In genomic region chr2:86015006-86015405, GRCh38 we compare ENCODE assay signal across 21 cellular contexts.
"Had no signal": no experiment of that assay in that cellular context is flagged by ENCODE, and none has a peak within 500 bp of the region (broad histone marks: within the 10 kb centered on the region; RNA-seq: fewer than 3 reads in every experiment).

No MANE protein-coding gene starts in this region.

- H3K27me3 ChIP-seq: right atrium auricular region, stomach had no signal

- ATAC-seq: activated CD8-positive, alpha-beta memory T cell treated with anti-CD3 and anti-CD28 coated beads, Interleukin-2, amount 10 ng/mL, durations not matched to agents 7 days and 5 days; activated T-cell treated with anti-CD3 and anti-CD28 coated beads, Interleukin-2, amount 50 U/mL, for 4 hours had no signal

- H3K27ac Mint-ChIP-seq: activated CD8-positive, alpha-beta memory T cell treated with anti-CD3 and anti-CD28 coated beads, Interleukin-2, amount 10 ng/mL, durations not matched to agents 7 days and 5 days; activated naive CD8-positive, alpha-beta T cell treated with anti-CD3 and anti-CD28 coated beads, Interleukin-2, amount 10 ng/mL, durations not matched to agents 7 days and 5 days; nephron; progenitor cell of endocrine pancreas had no signal

- H3K27me3 Mint-ChIP-seq: activated CD8-positive, alpha-beta memory T cell treated with anti-CD3 and anti-CD28 coated beads, Interleukin-2, amount 10 ng/mL, durations not matched to agents 7 days and 5 days; activated naive CD8-positive, alpha-beta T cell treated with anti-CD3 and anti-CD28 coated beads, Interleukin-2, amount 10 ng/mL, durations not matched to agents 7 days and 5 days; central memory CD8-positive, alpha-beta T cell; progenitor cell of endocrine pancreas had no signal

- H3K9me3 ChIP-seq: thoracic aorta had no signal

- H3K36me3 ChIP-seq: right atrium auricular region, stomach, thoracic aorta had no signal

- H3K27ac ChIP-seq: right atrium auricular region, stomach, thoracic aorta had no signal

- H3K4me3 Mint-ChIP-seq: activated CD8-positive, alpha-beta memory T cell treated with anti-CD3 and anti-CD28 coated beads, Interleukin-2, amount 10 ng/mL, durations not matched to agents 7 days and 5 days; activated naive CD8-positive, alpha-beta T cell treated with anti-CD3 and anti-CD28 coated beads, Interleukin-2, amount 10 ng/mL, durations not matched to agents 7 days and 5 days; activated T-cell treated with anti-CD3 and anti-CD28 coated beads, Interleukin-2, amount 50 U/mL, for 4 hours; brain; central memory CD8-positive, alpha-beta T cell; immature natural killer cell; nephron had no signal

- H3K4me3 ChIP-seq: right atrium auricular region, stomach, thoracic aorta had no signal

- DNase-seq: activated CD4-positive, alpha-beta T cell treated with anti-CD3 and anti-CD28 coated beads, Interleukin-2, amount 50 U/mL, for 4 hours; activated CD4-positive, CD25-positive, alpha-beta regulatory T cell; activated CD8-positive, alpha-beta memory T cell treated with anti-CD3 and anti-CD28 coated beads, Interleukin-2, amount 10 ng/mL, durations not matched to agents 7 days and 5 days; activated gamma-delta T cell treated with Interleukin-2 at 50 U/mL for 16 hours; activated naive CD8-positive, alpha-beta T cell treated with anti-CD3 and anti-CD28 coated beads, Interleukin-2, amount 10 ng/mL, durations not matched to agents 7 days and 5 days; activated T-cell treated with anti-CD3 and anti-CD28 coated beads, Interleukin-2, amount 50 U/mL, for 4 hours; effector memory CD4-positive, alpha-beta T cell; foreskin melanocyte; immature natural killer cell; nucleus accumbens; small intestine; stimulated activated CD4-positive, alpha-beta T cell treated with anti-CD3 and anti-CD28 coated beads, Interleukin-4, amount 100 ng/mL, for 4 hours; stimulated activated CD8-positive, alpha-beta memory T cell treated with anti-CD3 and anti-CD28 coated beads, Interleukin-4, amount 100 ng/mL, for 48 hours; stomach; SW 1271 had no signal
